ENCODE assay signal across 2 cellular contexts in genomic region chr10:70753026-70753663, GRCh38.
A peak's percentile ranks its signal among the peaks of the same experiment; 100 is the strongest.
TF ChIP-seq lines count a peak whose summit lies in the region.

No MANE protein-coding gene starts in this region.

TF ChIP-seq in HEK293, 187 proteins besides CTCF, POLR2A, EP300 and RAD21:
- TF ChIP-seq KLF1 (tag by site-specific recombination; IDR thresholded peaks at IDR 0.05), result no peak
- no peak for TF ChIP-seq ZNF514 (tag by site-specific recombination; IDR thresholded peaks at IDR 0.05)
- 0 out of 2 replicates have a peak, but pooled peaks have one; percentile 50 for TF ChIP-seq REST (tag by site-specific recombination; IDR thresholded peaks at IDR 0.05)
- TF ChIP-seq ZFP37 (tag by site-specific recombination; IDR thresholded peaks at IDR 0.05), result no peak

TF ChIP-seq in H1, 55 proteins besides CTCF, POLR2A, EP300 and RAD21:
- TF ChIP-seq SP2 (IDR thresholded peaks at IDR 0.05; ENCODE audit: low read length), result no peak
- TF ChIP-seq KDM4A (IDR thresholded peaks at IDR 0.05; ENCODE audit: low read depth, low read length, severe bottlenecking), result no peak
- TF ChIP-seq E2F6 (IDR thresholded peaks at IDR 0.05), result no peak
- no peak for TF ChIP-seq KDM1A (IDR thresholded peaks at IDR 0.05; ENCODE audit: borderline replicate concordance, low read length)
- TF ChIP-seq CBX5 (IDR thresholded peaks at IDR 0.05; ENCODE audit: low read depth, low read length), result no peak
- TF ChIP-seq FOSL1 (IDR thresholded peaks at IDR 0.05; ENCODE audit: insufficient read depth, low read depth, low read length), result no peak
- TF ChIP-seq EZH2 (IDR thresholded peaks at IDR 0.05; ENCODE audit: low read depth, low read length, severe bottlenecking), result no peak
